In genomic region chr20:50704514-50704913, GRCh38 we compare ENCODE assay signal across 23 cellular contexts. TPM values are rescaled to one million over a fixed set of nuclear protein-coding genes. Genes with fewer than 3 reads are reported as not detected.
DNase-seq lines count a peak whose midpoint lies in the region; ATAC-seq, FAIRE-seq and TF ChIP-seq lines count a peak whose summit lies in the region.
"Had no signal": no experiment of that assay in that cellular context is flagged by ENCODE, and none has a peak within 500 bp of the region (broad histone marks: within the 10 kb centered on the region; RNA-seq: fewer than 3 reads in every experiment).

No MANE protein-coding gene starts in this region.

- H3K4me1 ChIP-seq in GM23338 (ENCODE audit: insufficient read depth) (peaks cover 5% of the 10 kb centered on the region; the same call in 1 of the 2 replicates), IMR-90 (ENCODE audit: control insufficient read depth, insufficient read depth, low read length) (peaks cover 2% of the 10 kb centered on the region), H1 (replicated peaks in 1 of 4; ENCODE audit: control insufficient read depth in 3 of 4, insufficient read depth in 4 of 4, low read length in 3 of 4) (peaks cover 0 to 2% (median 1%) of the 10 kb centered on the region in 4 experiments; a peak in 2 of 7 replicates), neutrophil (ENCODE audit: control insufficient read depth in 1 of 2, insufficient read depth in 1 of 2, low read depth in 1 of 2, low read length in 1 of 2) (peaks cover 17 to 25% of the 10 kb centered on the region in 2 experiments)
- H3K4me1 ChIP-seq: BE2C had no signal

- H4K5ac ChIP-seq in IMR-90 (ENCODE audit: low read depth, low read length) (no peak overlapping the region), H1 (ENCODE audit: insufficient read length, low read depth, low read length) (no peak overlapping the region)

- POLR2A ChIA-PET in IMR-90 (lab: Charles Lee; ENCODE audit: unreplicated experiment), result no interaction called here
- POLR2A ChIA-PET in H1 (lab: Charles Lee; ENCODE audit: partially characterized antibody), result interaction anchor here (0.6 to 2.0 kb wide), 4 partner anchors 14 to 196 kb away, joined by 3 to 6 read pairs (median 5); partner anchors contain the start of gene PARD6B

- no peak for FAIRE-seq in H1 (lab: Jason Lieb, UNC)
- FAIRE-seq: A204.1, D721Med, GM19239, H54, K562 had no signal

- H3K18ac ChIP-seq in IMR-90 (ENCODE audit: low read depth, low read length), result no peak overlapping the region
- no peak overlapping the region for H3K18ac ChIP-seq in H1 (ENCODE audit: extremely low read depth, low read length)

- H3K56ac ChIP-seq in IMR-90 (ENCODE audit: extremely low read depth, insufficient read depth, low read length), result no peak overlapping the region
- H3K56ac ChIP-seq in H1 (replicated peaks; ENCODE audit: insufficient read length, low read depth, low read length), result no peak overlapping the region

- in situ Hi-C loops in IMR-90 (cut with MboI; ENCODE audit: low sequenced_read_pairs), result no loop called here

- H2BK120ac ChIP-seq in IMR-90 (ENCODE audit: low read depth, low read length), result no peak overlapping the region; the same call in 1 of the 2 replicates
- no peak overlapping the region for H2BK120ac ChIP-seq in H1 (replicated peaks; ENCODE audit: low read depth, low read length)

- H3K9ac ChIP-seq in IMR-90 (ENCODE audit: low read depth, low read length), result no peak overlapping the region
- no peak overlapping the region for H3K9ac ChIP-seq in H1 (replicated peaks in 1 of 4; ENCODE audit: extremely low read depth in 1 of 4, low read depth in 3 of 4, low read length in 3 of 4)

- H2BK5ac ChIP-seq in IMR-90 (ENCODE audit: low read depth, low read length, poor library complexity, severe bottlenecking) (no peak overlapping the region), H1 (ENCODE audit: low read depth, low read length) (no peak overlapping the region)

- H3K36me3 ChIP-seq in GM23338 (ENCODE audit: insufficient read depth), result no peaks in the 10 kb centered on the region
- no peaks in the 10 kb centered on the region for H3K36me3 ChIP-seq in IMR-90 (ENCODE audit: control insufficient read depth, insufficient read depth, low read length)
- H3K36me3 ChIP-seq in H1 (ENCODE audit: control insufficient read depth in 2 of 4, insufficient read depth in 4 of 4, low read length in 3 of 4), result no peaks in the 10 kb centered on the region
- H3K36me3 ChIP-seq in neutrophil, result no peaks in the 10 kb centered on the region
- H3K36me3 ChIP-seq: BE2C had no signal

- dilution Hi-C loops in IMR-90 (cut with HindIII; ENCODE audit: low sequenced_read_pairs, unreplicated experiment), result no loop called here

- H3K9me3 ChIP-seq in IMR-90 (ENCODE audit: control insufficient read depth, insufficient read depth, low read length) (no peaks in the 10 kb centered on the region), H1 (ENCODE audit: insufficient read depth in 2 of 2, low read depth in 1 of 2, low read length in 1 of 2) (no peaks in the 10 kb centered on the region), neutrophil (no peaks in the 10 kb centered on the region)
- H3K9me3 ChIP-seq: BE2C had no signal

- H2BK15ac ChIP-seq in IMR-90 (ENCODE audit: low read depth, low read length) (no peak overlapping the region), H1 (ENCODE audit: low read length) (no peak overlapping the region)

- H3K79me1 ChIP-seq in IMR-90 (ENCODE audit: low read depth in 1 of 2, low read length in 2 of 2) (no peaks in the 10 kb centered on the region), H1 (ENCODE audit: low read depth, low read length) (no peaks in the 10 kb centered on the region)

- BruUV-seq in IMR-90 (replicated peaks; lab: Mats Ljungman, UMichigan), result no TSS peak

- H3K4me3 Mint-ChIP-seq in GM23338, result no peak overlapping the region
- H3K4me3 Mint-ChIP-seq: CD4-positive, CD25-positive, alpha-beta regulatory T cell; CD8-positive, alpha-beta memory T cell; HFFc6 had no signal

- H2BK20ac ChIP-seq in IMR-90 (ENCODE audit: low read depth, low read length) (no peak overlapping the region), H1 (ENCODE audit: low read length) (no peak overlapping the region)

- H3K27me3 Mint-ChIP-seq in GM23338 (ENCODE audit: insufficient read depth, low read depth, poor library complexity), result peaks cover 22% of the 10 kb centered on the region

- intact Hi-C loops in IMR-90 (cut with micrococcal nuclease), result no loop called here

- H3K9me3 Mint-ChIP-seq in GM23338, result no peaks in the 10 kb centered on the region; the same call in 2 of the 3 replicates
- H3K9me3 Mint-ChIP-seq: CD4-positive, CD25-positive, alpha-beta regulatory T cell; CD8-positive, alpha-beta memory T cell; HFFc6 had no signal

- no peak for TF ChIP-seq CTCF in GM23338 (conservative IDR thresholded peaks at IDR 0.05; ENCODE audit: low read depth in 2 of 2)
- TF ChIP-seq CTCF in IMR-90 (conservative IDR thresholded peaks at IDR 0.05; ENCODE audit: low read depth, low read length), result no peak
- no peak for TF ChIP-seq CTCF in H1 (IDR thresholded peaks at IDR 0.05; ENCODE audit: control extremely low read depth in 1 of 3, insufficient read depth in 1 of 3, low read depth in 1 of 3, low read length in 3 of 3)
- TF ChIP-seq CTCF in neutrophil (IDR thresholded peaks at IDR 0.05), result no peak

- no peaks in the 10 kb centered on the region for H3K36me3 Mint-ChIP-seq in GM23338 (ENCODE audit: low read depth)
- H3K36me3 Mint-ChIP-seq: CD4-positive, CD25-positive, alpha-beta regulatory T cell had no signal

- H2AK9ac ChIP-seq in IMR-90 (replicated peaks; ENCODE audit: low read depth, low read length, poor library complexity), result no peak overlapping the region

- peak; percentile 60 for DNase-seq in GM23338 (ENCODE audit: low spot score)
- DNase-seq in IMR-90, result no peak
- DNase-seq in H1 (ENCODE audit: low read depth in 1 of 2, low spot score in 2 of 2), result no peak
- DNase-seq in NCI-H1930 (lab: John Stamatoyannopoulos, UW), result no peak
- no peak for DNase-seq in cortex of kidney (lab: John Stamatoyannopoulos, UW)
- DNase-seq: ACHN; BE2C; C1 segment of cervical spinal cord; CD4-positive, CD25-positive, alpha-beta regulatory T cell; CD8-positive, alpha-beta memory T cell; COR-L47; GDM1 had no signal

- H4K20me1 ChIP-seq in GM23338 (replicated peaks; ENCODE audit: insufficient read depth) (no peaks in the 10 kb centered on the region), IMR-90 (ENCODE audit: insufficient read depth, low read length) (no peaks in the 10 kb centered on the region), H1 (replicated peaks in 1 of 2; ENCODE audit: control insufficient read depth in 1 of 2, insufficient read depth in 2 of 2, low read length in 2 of 2) (no peaks in the 10 kb centered on the region)

- peak overlapping the region; percentile 31; the same call in 1 of the 2 replicates for H3K4ac ChIP-seq in IMR-90 (ENCODE audit: low read depth, low read length)
- H3K4ac ChIP-seq in H1 (replicated peaks; ENCODE audit: insufficient read length, low read depth, low read length), result no peak overlapping the region

- no peak overlapping the region for H3K27ac Mint-ChIP-seq in GM23338
- H3K27ac Mint-ChIP-seq: CD4-positive, CD25-positive, alpha-beta regulatory T cell; CD8-positive, alpha-beta memory T cell; HFFc6 had no signal

- TF ChIP-seq RAD21 in IMR-90 (IDR thresholded peaks at IDR 0.05; ENCODE audit: low read length) (no peak), H1 (IDR thresholded peaks at IDR 0.05 in 1 of 2, conservative IDR thresholded peaks at IDR 0.05 in 1 of 2; ENCODE audit: low read depth in 2 of 2, low read length in 2 of 2) (no peak)

- H3K9me1 ChIP-seq in IMR-90 (ENCODE audit: insufficient read depth, low read length), result peaks cover 8% of the 10 kb centered on the region; the same call in 1 of the 2 replicates

- TF ChIP-seq EP300 in H1 (IDR thresholded peaks at IDR 0.05; ENCODE audit: borderline replicate concordance in 1 of 2, low read depth in 2 of 2, low read length in 2 of 2), result no peak

- H2BK12ac ChIP-seq in H1 (ENCODE audit: low read depth, low read length), result no peak overlapping the region

- no peak for TF ChIP-seq POLR2A in IMR-90 (IDR thresholded peaks at IDR 0.05; ENCODE audit: low read depth, low read length)
- no peak for TF ChIP-seq POLR2A in H1 (IDR thresholded peaks at IDR 0.05; ENCODE audit: control extremely low read depth in 1 of 2, low read depth in 2 of 2, low read length in 2 of 2)

- H3K79me2 ChIP-seq in GM23338 (replicated peaks; ENCODE audit: insufficient read depth) (no peaks in the 10 kb centered on the region), H1 (ENCODE audit: control insufficient read depth in 1 of 2, insufficient read depth in 2 of 2, low read length in 2 of 2) (no peaks in the 10 kb centered on the region)

- H3K4me3 ChIP-seq in GM23338, result no peak overlapping the region
- H3K4me3 ChIP-seq in IMR-90 (ENCODE audit: insufficient read depth, low read depth, low read length), result no peak overlapping the region
- no peak overlapping the region for H3K4me3 ChIP-seq in H1 (ENCODE audit: extremely low read depth in 1 of 4, insufficient read depth in 2 of 4, low read depth in 3 of 4, low read length in 4 of 4)
- H3K4me3 ChIP-seq in neutrophil (ENCODE audit: low read depth in 1 of 2, low read length in 1 of 2), result no peak overlapping the region
- H3K4me3 ChIP-seq: K562 had no signal

- H3K23ac ChIP-seq in IMR-90 (ENCODE audit: low read depth, low read length) (no peak overlapping the region), H1 (ENCODE audit: insufficient read length) (no peak overlapping the region)

- H3K27me3 ChIP-seq in GM23338 (ENCODE audit: insufficient read depth) (no peaks in the 10 kb centered on the region), IMR-90 (ENCODE audit: control insufficient read depth, insufficient read depth, low read length) (no peaks in the 10 kb centered on the region), H1 (replicated peaks in 1 of 4; ENCODE audit: control insufficient read depth in 3 of 4, extremely low read depth in 1 of 4, insufficient read depth in 3 of 4, low read length in 3 of 4) (no peaks in the 10 kb centered on the region), neutrophil (no peaks in the 10 kb centered on the region)
- H3K27me3 ChIP-seq: BE2C had no signal

- H2AFZ ChIP-seq in GM23338, result no peak overlapping the region
- H2AFZ ChIP-seq in IMR-90 (replicated peaks; ENCODE audit: low read length, poor library complexity), result no peak overlapping the region
- H2AFZ ChIP-seq in H1 (ENCODE audit: low read length), result no peak overlapping the region

- CTCF ChIA-PET in IMR-90 (lab: Yijun Ruan, JAX) (interaction anchor here (0.7 kb wide), 1 partner anchor 73 kb away, joined by 5 read pairs; no protein-coding TSS in a partner anchor), H1 (lab: Charles Lee; ENCODE audit: partially characterized antibody) (interaction anchor here (0.6 to 3.9 kb wide), 7 partner anchors 9 to 77 kb away, joined by 3 to 21 read pairs (median 4); no protein-coding TSS in a partner anchor)

- no peaks in the 10 kb centered on the region for H3K9me2 ChIP-seq in GM23338 (ENCODE audit: insufficient read depth)

- peak overlapping the region; percentile 36 for H2AK5ac ChIP-seq in IMR-90 (ENCODE audit: low read depth, low read length)
- no peak overlapping the region for H2AK5ac ChIP-seq in H1 (ENCODE audit: low read depth, low read length)

- peak overlapping the region; percentile 7; the same call in 1 of the 2 replicates for H3K14ac ChIP-seq in IMR-90 (replicated peaks; ENCODE audit: low read depth, low read length)
- H3K14ac ChIP-seq in H1 (ENCODE audit: insufficient read length), result no peak overlapping the region

- H3K27ac ChIP-seq in GM23338 (ENCODE audit: low read depth) (peak overlapping the region; percentile 50; the same call in 1 of the 2 replicates), IMR-90 (ENCODE audit: insufficient read depth, low read length) (no peak overlapping the region), H1 (ENCODE audit: low read depth, low read length) (no peak overlapping the region), neutrophil (peak overlapping the region; percentile 44)
- H3K27ac ChIP-seq: HL-60 had no signal

- peaks cover 18% of the 10 kb centered on the region for H3K4me1 Mint-ChIP-seq in GM23338
- H3K4me1 Mint-ChIP-seq: CD4-positive, CD25-positive, alpha-beta regulatory T cell; CD8-positive, alpha-beta memory T cell had no signal

- peak overlapping the region; percentile 66; the same call in 1 of the 2 replicates for H4K91ac ChIP-seq in IMR-90 (ENCODE audit: insufficient read depth, low read depth, low read length)
- H4K91ac ChIP-seq in H1 (replicated peaks; ENCODE audit: insufficient read length, low read length), result no peak overlapping the region

- H4K8ac ChIP-seq in IMR-90 (ENCODE audit: low read depth in 2 of 2, low read length in 2 of 2) (no peak overlapping the region), H1 (ENCODE audit: extremely low read depth, insufficient read depth, low read length) (no peak overlapping the region)

- WGBS in IMR-90 (ENCODE audit: extremely low coverage in 2 of 2, insufficient read length in 1 of 2), 2 experiments, result 60% methylated on average over 1 of the region's 4 CpGs; no CpG with 5 or more reads in 1 of the 2 experiments
- 74% methylated on average over 3 of the region's 4 CpGs; no CpG with 5 or more reads in 1 of the 2 experiments for WGBS in H1 (ENCODE audit: extremely low coverage in 1 of 2, insufficient coverage in 1 of 2, insufficient read length in 1 of 2, insufficient replicate concordance in 2 of 2, low coverage in 1 of 2, low lambda C conversion rate in 2 of 2, missing lambda C conversion rate in 1 of 2), 2 experiments

- no peaks in the 10 kb centered on the region for H3K23me2 ChIP-seq in H1 (ENCODE audit: low read depth, low read length)

- no peaks in the 10 kb centered on the region for H3F3A ChIP-seq in GM23338 (replicated peaks; ENCODE audit: low read depth)

- ATAC-seq in GM23338 (peak; percentile 69), IMR-90 (ENCODE audit: low read depth) (peak; percentile 70), GM18511 (IDR thresholded peaks at IDR 0.05; ENCODE audit: unreplicated experiment) (no peak)
- ATAC-seq: HCT116, K562 had no signal

- no peak overlapping the region for H3K4me2 ChIP-seq in GM23338
- H3K4me2 ChIP-seq in IMR-90 (ENCODE audit: low read depth, low read length), result no peak overlapping the region
- no peak overlapping the region for H3K4me2 ChIP-seq in H1 (ENCODE audit: insufficient read depth in 1 of 2, low read depth in 2 of 2, low read length in 2 of 2)

RNA-seq across cellular contexts. Expression of gene RIPOR3, which starts 13.2 kb away (rescaled TPM):
- total RNA-seq in GM23338 (2014; rRNA removed; shearing (Covaris generic)), result 6.0 and 6.3 TPM in 2 replicates
- polyA plus RNA-seq in GM23338 (2016; fragmentation: Nextera tagmentation; extraction: Ambion mirVana) (3.9 and 4.9 TPM in 2 replicates), IMR-90 (2012; rRNA removed) (1.7 TPM in 2 replicates), H1 (2011; rRNA removed) (3.6 and 5.6 TPM in 2 replicates)
- 0.28 and 0.54 TPM in 2 replicates for total RNA-seq in IMR-90 (2012; rRNA removed)
- polyA plus RNA-seq in IMR-90 (2012; cell fraction: cytosol; rRNA removed), result 0.28 and 0.71 TPM in 2 replicates
- 11.7 and 15.4 TPM in 2 replicates for polyA plus RNA-seq in IMR-90 (2012; cell fraction: nucleus; rRNA removed; ENCODE audit: low replicate concordance)
- total RNA-seq in H1 (2021; fragmentation: NEBNext Ultra II Directional; extraction: Animal tissue kit (Norgen Biotek cat#: 25700)), result 4.5 and 4.7 TPM in 2 replicates
- polyA plus RNA-seq in H1 (2011; cell fraction: cytosol; rRNA removed), result 6.9 TPM
- 43.0 TPM for polyA plus RNA-seq in H1 (2011; cell fraction: nucleus; rRNA removed)
- 5.7 to 7.7 TPM (median 5.9 TPM) in 4 replicates for polyA plus RNA-seq in H1 (2012, experiment 1 of 2)
- 1.6 TPM for polyA plus RNA-seq in H1 (2012, experiment 2 of 2)
- polyA plus RNA-seq in H1 (2013, experiment 1 of 2), result 3.2 TPM
- polyA plus RNA-seq in H1 (2013, experiment 2 of 2), result 2.5 TPM
- 3.3 and 3.8 TPM in 2 replicates for polyA minus RNA-seq in H1 (2011; rRNA and poly(A)+ RNA removed)
- polyA minus RNA-seq in H1 (2011; cell fraction: cytosol; rRNA and poly(A)+ RNA removed), result 3.1 TPM
- polyA minus RNA-seq in H1 (2011; cell fraction: nucleus; rRNA and poly(A)+ RNA removed), result 9.2 TPM
- total RNA-seq: CD8-positive, alpha-beta memory T cell; HT1080 had no signal

RNA-seq across cellular contexts. Expression of gene PARD6B, which starts 26.9 kb away (rescaled TPM):
- total RNA-seq in GM23338 (2014; rRNA removed; shearing (Covaris generic)), result 29.2 and 39.7 TPM in 2 replicates
- 20.0 and 23.5 TPM in 2 replicates for polyA plus RNA-seq in GM23338 (2016; fragmentation: Nextera tagmentation; extraction: Ambion mirVana)
- total RNA-seq in IMR-90 (2012; rRNA removed), result 0.90 and 1.4 TPM in 2 replicates
- polyA plus RNA-seq in IMR-90 (2012; rRNA removed), result 0.14 and 0.17 TPM in 2 replicates
- 0.05 and 0.08 TPM in 2 replicates for polyA plus RNA-seq in IMR-90 (2012; cell fraction: cytosol; rRNA removed)
- 0.07 and 0.25 TPM in 2 replicates for polyA plus RNA-seq in IMR-90 (2012; cell fraction: nucleus; rRNA removed; ENCODE audit: low replicate concordance)
- 27.3 and 34.1 TPM in 2 replicates for total RNA-seq in H1 (2021; fragmentation: NEBNext Ultra II Directional; extraction: Animal tissue kit (Norgen Biotek cat#: 25700))
- polyA plus RNA-seq in H1 (2011; rRNA removed), result 3.3 and 5.2 TPM in 2 replicates
- polyA plus RNA-seq in H1 (2011; cell fraction: cytosol; rRNA removed), result 5.0 TPM
- 2.2 TPM for polyA plus RNA-seq in H1 (2011; cell fraction: nucleus; rRNA removed)
- 3.3 to 5.1 TPM (median 3.8 TPM) in 4 replicates for polyA plus RNA-seq in H1 (2012, experiment 1 of 2)
- 1.2 TPM for polyA plus RNA-seq in H1 (2012, experiment 2 of 2)
- 5.8 TPM for polyA plus RNA-seq in H1 (2013, experiment 1 of 2)
- polyA plus RNA-seq in H1 (2013, experiment 2 of 2), result 5.6 TPM
- 12.2 and 13.7 TPM in 2 replicates for polyA minus RNA-seq in H1 (2011; rRNA and poly(A)+ RNA removed)
- 16.4 TPM for polyA minus RNA-seq in H1 (2011; cell fraction: cytosol; rRNA and poly(A)+ RNA removed)
- polyA minus RNA-seq in H1 (2011; cell fraction: nucleus; rRNA and poly(A)+ RNA removed), result 6.4 TPM

Comparison
In these comparisons a context has a peak if more than half of its experiments do, and no peak if none do; other contexts are left out.
1. H3K27ac ChIP-seq: peak in GM23338 (single experiment) and neutrophil (single experiment); none in IMR-90 (single experiment) and H1 (single experiment).
2. RNA of gene PARD6B, which starts 26.9 kb away (total RNA-seq): 27.3 to 34.1 TPM in H1 and 29.2 to 39.7 TPM in GM23338; 0.90 to 1.4 TPM in IMR-90; every median in the first group is over 10 times any median in the second.